13 cellular contexts compared by ENCODE assay signal in the genomic region with DNA sequence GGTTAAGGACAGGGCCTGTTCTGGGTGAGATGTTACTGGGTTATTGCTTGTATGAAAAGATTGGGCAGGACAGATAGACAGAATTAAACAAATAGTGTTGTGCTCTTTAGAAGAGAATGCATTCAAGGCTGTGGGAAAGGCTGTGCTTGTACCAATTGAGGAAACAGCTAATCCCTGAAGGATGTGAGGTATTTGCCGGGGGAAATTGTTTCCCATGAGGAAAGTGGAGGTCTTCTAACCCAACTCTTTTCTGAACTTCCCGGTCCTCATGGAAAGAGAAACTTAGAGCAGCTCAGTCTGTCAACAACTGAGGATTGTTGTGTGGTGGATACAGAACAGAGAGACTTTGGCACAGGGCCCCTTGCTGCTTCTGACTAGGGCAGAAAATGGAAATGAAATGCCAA. TPM values are rescaled to one million over a fixed set of nuclear protein-coding genes. Genes with fewer than 3 reads are reported as not detected.
DNase-seq lines count a peak whose midpoint lies in the region; ATAC-seq, FAIRE-seq and TF ChIP-seq lines count a peak whose summit lies in the region.
"Had no signal": no experiment of that assay in that cellular context is flagged by ENCODE, and none has a peak within 500 bp of the region (broad histone marks: within the 10 kb centered on the region; RNA-seq: fewer than 3 reads in every experiment).

No MANE protein-coding gene starts in this region.

- H3K4me1 Mint-ChIP-seq in CD4-positive, CD25-positive, alpha-beta regulatory T cell, result peaks cover 13 to 39% (median 21%) of the 10 kb centered on the region in 4 donors
- H3K4me1 Mint-ChIP-seq in astrocyte (ENCODE audit: low read depth, unreplicated experiment), result peaks cover 18% of the 10 kb centered on the region

- H3K27me3 ChIP-seq in CD4-positive, CD25-positive, alpha-beta regulatory T cell (ENCODE audit: control insufficient read depth, insufficient read depth, low read length), result no peaks in the 10 kb centered on the region
- H3K27me3 ChIP-seq in astrocyte (ENCODE audit: insufficient read depth, low read length) (no peaks in the 10 kb centered on the region), psoas muscle (ENCODE audit: insufficient read depth in 3 of 3, low read length in 2 of 3) (no peaks in the 10 kb centered on the region), small intestine (ENCODE audit: control insufficient read depth in 2 of 2, insufficient read depth in 2 of 2, low read length in 2 of 2) (no peaks in the 10 kb centered on the region)

- H3K4me1 ChIP-seq in CD4-positive, CD25-positive, alpha-beta regulatory T cell (ENCODE audit: control insufficient read depth, insufficient read depth, low read length, poor library complexity, severe bottlenecking), result no peaks in the 10 kb centered on the region
- H3K4me1 ChIP-seq in astrocyte (ENCODE audit: insufficient read depth, low read length), result peaks cover 7% of the 10 kb centered on the region
- H3K4me1 ChIP-seq in psoas muscle, result peaks cover 41% of the 10 kb centered on the region
- peaks cover 0 to 4% of the 10 kb centered on the region in 2 donors for H3K4me1 ChIP-seq in small intestine (ENCODE audit: control insufficient read depth in 2 of 2, insufficient read depth in 1 of 2, low read depth in 1 of 2, low read length in 1 of 2)

- no peaks in the 10 kb centered on the region for H3K9me3 ChIP-seq in CD4-positive, CD25-positive, alpha-beta regulatory T cell (ENCODE audit: control insufficient read depth in 2 of 2, low read length in 2 of 2)
- no peaks in the 10 kb centered on the region for H3K9me3 ChIP-seq in astrocyte (ENCODE audit: insufficient read depth, low read depth, low read length)
- no peaks in the 10 kb centered on the region for H3K9me3 ChIP-seq in psoas muscle
- no peaks in the 10 kb centered on the region for H3K9me3 ChIP-seq in small intestine (ENCODE audit: control insufficient read depth, low read depth)

- peaks cover 5% of the 10 kb centered on the region for H4K20me1 ChIP-seq in astrocyte (ENCODE audit: insufficient read depth, low read length)

- TF ChIP-seq CTCF in astrocyte (IDR thresholded peaks at IDR 0.05; ENCODE audit: insufficient read depth, low read depth, low read length) (no peak), psoas muscle (IDR thresholded peaks at IDR 0.05) (no peak)

- no peak overlapping the region for H3K4me3 Mint-ChIP-seq in CD4-positive, CD25-positive, alpha-beta regulatory T cell
- H3K4me3 Mint-ChIP-seq in astrocyte (ENCODE audit: unreplicated experiment), result no peak overlapping the region
- H3K4me3 Mint-ChIP-seq: activated CD4-positive, alpha-beta T cell treated with anti-CD3 and anti-CD28 coated beads for 36 hours; CD14-positive monocyte had no signal

- H3K27ac ChIP-seq in CD4-positive, CD25-positive, alpha-beta regulatory T cell (ENCODE audit: insufficient read depth, low read length, poor library complexity, severe bottlenecking), result no peak overlapping the region
- H3K27ac ChIP-seq in astrocyte (ENCODE audit: low read depth, low read length) (peak overlapping the region; percentile 36), psoas muscle (peak overlapping the region; percentile 69), small intestine (ENCODE audit: low read depth in 1 of 2, low read length in 1 of 2) (no peak overlapping the region)

- H2AFZ ChIP-seq in astrocyte (ENCODE audit: low read depth, low read length), result no peak overlapping the region

- peak overlapping the region; percentile 59 for H3K4me2 ChIP-seq in astrocyte (ENCODE audit: low read length)

- peak overlapping the region; percentile 29 for H3K9ac ChIP-seq in astrocyte (ENCODE audit: low read length)

- intact Hi-C loops in Right ventricle myocardium superior (cut with DNase I) (no loop called here), psoas muscle (cut with DNase I) (loop anchor here in 1 of 2 donors (5.0 kb wide), 1 partner anchor 39 kb away; no protein-coding TSS in a partner anchor)

- no peak for DNase-seq in CD4-positive, CD25-positive, alpha-beta regulatory T cell
- DNase-seq in astrocyte (ENCODE audit: low read depth) (peak; percentile 65), Right ventricle myocardium superior (no peak), psoas muscle (no peak), amniotic stem cell (lab: John Stamatoyannopoulos, UW) (no peak), small intestine (no peak), NCI-H748 (lab: John Stamatoyannopoulos, UW; ENCODE audit: unreplicated experiment) (no peak)
- DNase-seq: activated CD4-positive, alpha-beta T cell treated with anti-CD3 and anti-CD28 coated beads for 36 hours; GOT3; NCI-H1105 treated with DMSO at 0.1 percent for 48 hours; NCI-H526 treated with DMSO at 0.1 percent for 48 hours had no signal

- no peaks in the 10 kb centered on the region for H3K27me3 Mint-ChIP-seq in CD4-positive, CD25-positive, alpha-beta regulatory T cell
- no peaks in the 10 kb centered on the region for H3K27me3 Mint-ChIP-seq in astrocyte (ENCODE audit: low read depth, unreplicated experiment)
- H3K27me3 Mint-ChIP-seq: activated CD4-positive, alpha-beta T cell treated with anti-CD3 and anti-CD28 coated beads for 36 hours had no signal

- ATAC-seq in CD4-positive, CD25-positive, alpha-beta regulatory T cell (ENCODE audit: low read depth in 2 of 2), result no peak
- ATAC-seq in Right ventricle myocardium superior (ENCODE audit: poor library complexity), result peak; percentile 75
- peak; percentile 15 to 28 (median 26) for ATAC-seq in psoas muscle
- ATAC-seq in HG03432 (IDR thresholded peaks at IDR 0.05; ENCODE audit: unreplicated experiment), result no peak
- ATAC-seq: activated CD4-positive, alpha-beta T cell treated with anti-CD3 and anti-CD28 coated beads for 36 hours had no signal

- H3K27ac Mint-ChIP-seq in CD4-positive, CD25-positive, alpha-beta regulatory T cell, result peak overlapping the region in 2 of 3 donors; percentile 6 to 26
- H3K27ac Mint-ChIP-seq in astrocyte (ENCODE audit: unreplicated experiment), result peak overlapping the region; percentile 63
- H3K27ac Mint-ChIP-seq: activated CD4-positive, alpha-beta T cell treated with anti-CD3 and anti-CD28 coated beads for 36 hours had no signal

- H3K9me3 Mint-ChIP-seq in CD4-positive, CD25-positive, alpha-beta regulatory T cell, result no peaks in the 10 kb centered on the region
- H3K9me3 Mint-ChIP-seq in astrocyte (ENCODE audit: unreplicated experiment), result no peaks in the 10 kb centered on the region
- H3K9me3 Mint-ChIP-seq: CD14-positive monocyte had no signal

- peaks cover 2% of the 10 kb centered on the region for H3K79me2 ChIP-seq in astrocyte (ENCODE audit: insufficient read depth, low read length)

- no peaks in the 10 kb centered on the region for H3K36me3 ChIP-seq in CD4-positive, CD25-positive, alpha-beta regulatory T cell (ENCODE audit: control insufficient read depth, insufficient read depth, low read length)
- H3K36me3 ChIP-seq in astrocyte (ENCODE audit: insufficient read depth, low read length) (no peaks in the 10 kb centered on the region), psoas muscle (ENCODE audit: insufficient read depth in 1 of 2, low read depth in 1 of 2) (peaks cover 0 to 13% of the 10 kb centered on the region in 2 donors), small intestine (ENCODE audit: control insufficient read depth in 2 of 2, insufficient read depth in 2 of 2, low read length in 2 of 2) (no peaks in the 10 kb centered on the region)

- H3K4me3 ChIP-seq in CD4-positive, CD25-positive, alpha-beta regulatory T cell (ENCODE audit: low read depth, low read length), result no peak overlapping the region
- H3K4me3 ChIP-seq in astrocyte (ENCODE audit: insufficient read depth, low read depth, low read length) (no peak overlapping the region), psoas muscle (peak overlapping the region; percentile 3), small intestine (ENCODE audit: low read depth in 1 of 2, low read length in 2 of 2) (no peak overlapping the region)

- peaks cover 28% of the 10 kb centered on the region for H3K36me3 Mint-ChIP-seq in CD4-positive, CD25-positive, alpha-beta regulatory T cell
- peaks cover 10% of the 10 kb centered on the region for H3K36me3 Mint-ChIP-seq in astrocyte (ENCODE audit: low read depth, unreplicated experiment)

- 6 to 22% (median 10%) methylated on average over 2 of the region's 2 CpGs for WGBS in psoas muscle, 3 donors
- 49 to 67% (median 56%) methylated on average over 2 of the region's 2 CpGs for WGBS in small intestine, 3 donors

- FAIRE-seq in astrocyte (lab: Jason Lieb, UNC), result no peak
- FAIRE-seq in small intestine (lab: Jason Lieb, UNC), result no peak

RNA-seq across cellular contexts. Expression of a gene that starts 9.5 kb away (rescaled TPM):
- total RNA-seq in CD4-positive, CD25-positive, alpha-beta regulatory T cell, result 22.1 TPM
- 10 to 100 TPM in 3 of 4 donors, 1 to 10 TPM in 1; 8.1 to 18.4 (median 12.6) TPM for polyA plus RNA-seq in CD4-positive, CD25-positive, alpha-beta regulatory T cell
- total RNA-seq in astrocyte, result 45.9 and 48.9 TPM in 2 replicates
- 3.5 TPM for total RNA-seq in Right ventricle myocardium superior
- 10 to 100 TPM; 13.9 to 50.3 (median 20.2) TPM for total RNA-seq in psoas muscle
- 10 to 100 TPM in 1 of 3 donors, 1 to 10 TPM in 2; 3.4 to 12.7 (median 9.6) TPM for polyA plus RNA-seq in psoas muscle
- polyA plus RNA-seq in small intestine, result 10 to 100 TPM in 1 of 3 donors, 1 to 10 TPM in 1, under 1 TPM in 1; 0.67 to 18.7 (median 2.2) TPM

RNA-seq across cellular contexts. Expression of a gene that starts 57.6 kb away (rescaled TPM):
- total RNA-seq in CD4-positive, CD25-positive, alpha-beta regulatory T cell, result 18.8 TPM
- 10 to 100 TPM; 19.9 to 27.8 (median 26.7) TPM for polyA plus RNA-seq in CD4-positive, CD25-positive, alpha-beta regulatory T cell
- total RNA-seq in astrocyte, result 6.9 and 8.1 TPM in 2 replicates
- 19.5 TPM for total RNA-seq in Right ventricle myocardium superior
- total RNA-seq in psoas muscle, result 10 to 100 TPM; 28.2 to 63.3 (median 38.9) TPM
- polyA plus RNA-seq in psoas muscle, result 10 to 100 TPM in 2 of 3 donors, 1 to 10 TPM in 1; 7.3 to 17.5 (median 17.3) TPM
- 1 to 10 TPM in 2 of 3 donors, under 1 TPM in 1; 0.89 to 7.0 (median 2.4) TPM for polyA plus RNA-seq in small intestine

Comparison
In these comparisons a context has a peak if more than half of its experiments do, and no peak if none do; other contexts are left out.
1. ATAC-seq: peak in Right ventricle myocardium superior (single experiment) and psoas muscle (4 of 4); none in CD4-positive, CD25-positive, alpha-beta regulatory T cell (0 of 2) and HG03432 (single experiment).
2. H3K27ac ChIP-seq: peak in astrocyte (single experiment) and psoas muscle (single experiment); none in CD4-positive, CD25-positive, alpha-beta regulatory T cell (single experiment) and small intestine (0 of 2).